Comparison of ENCODE assay signal across 8 cellular contexts in the genomic region with DNA sequence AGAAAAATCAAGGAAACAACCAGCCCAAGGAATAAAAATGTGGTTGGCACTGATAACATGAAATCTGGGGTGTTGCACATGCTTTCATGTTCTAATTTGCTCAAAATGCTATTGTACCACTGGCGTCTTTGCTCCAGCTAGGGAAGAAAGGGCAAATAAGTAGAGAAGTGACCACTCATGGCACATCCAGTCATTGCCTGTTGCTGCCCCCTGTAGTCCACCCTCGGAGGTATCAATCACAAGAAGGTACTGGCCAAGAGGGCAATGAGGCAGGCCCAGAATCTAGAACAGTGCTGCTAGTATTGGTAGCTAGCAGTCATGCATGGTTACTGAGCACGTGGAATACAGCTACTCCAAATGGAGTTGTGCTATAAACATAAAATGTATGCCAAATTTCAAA.
DNase-seq lines count a peak whose midpoint lies in the region; ATAC-seq and TF ChIP-seq lines count a peak whose summit lies in the region.

No MANE protein-coding gene starts in this region.

- H3K4me1 ChIP-seq in DND-41 (ENCODE audit: insufficient read depth, low read length), result peaks cover 5% of the 10 kb centered on the region; the same call in 1 of the 2 replicates
- H3K4me1 ChIP-seq in lower lobe of right lung, result peaks cover 7% of the 10 kb centered on the region
- H3K4me1 ChIP-seq in effector memory CD4-positive, alpha-beta T cell (ENCODE audit: control insufficient read depth, insufficient read depth, low read length, poor library complexity, severe bottlenecking), result no peaks in the 10 kb centered on the region

- H3K9me3 ChIP-seq in DND-41 (ENCODE audit: insufficient read depth, low read length, severe bottlenecking) (no peaks in the 10 kb centered on the region), WERI-Rb-1 (ENCODE audit: severe bottlenecking) (no peaks in the 10 kb centered on the region), lower lobe of right lung (no peaks in the 10 kb centered on the region)
- no peaks in the 10 kb centered on the region for H3K9me3 ChIP-seq in effector memory CD4-positive, alpha-beta T cell (ENCODE audit: control insufficient read depth, low read length)

- intact Hi-C loops in lower lobe of right lung (cut with DNase I), result no loop called here

- no peaks in the 10 kb centered on the region for H3K79me2 ChIP-seq in DND-41 (ENCODE audit: insufficient read depth, low read length)

- H3K4me2 ChIP-seq in DND-41 (ENCODE audit: insufficient read depth, low read length), result no peak overlapping the region

- ATAC-seq in DND-41 (ENCODE audit: insufficient read depth, low read depth) (peak; percentile 51; the same call in 1 of the 3 replicates), lower lobe of right lung (peak in 1 of 2 donors; percentile 58), GM19397 (IDR thresholded peaks at IDR 0.05; ENCODE audit: unreplicated experiment) (no peak), GM21423 (IDR thresholded peaks at IDR 0.05; ENCODE audit: unreplicated experiment) (no peak)

- no peak overlapping the region for H2AFZ ChIP-seq in DND-41 (ENCODE audit: low read depth, low read length)

- H4K20me1 ChIP-seq in DND-41 (ENCODE audit: insufficient read depth, low read length), result no peaks in the 10 kb centered on the region

- H3K27ac ChIP-seq in DND-41 (ENCODE audit: low read length) (no peak overlapping the region), WERI-Rb-1 (no peak overlapping the region), lower lobe of right lung (no peak overlapping the region)
- no peak overlapping the region for H3K27ac ChIP-seq in effector memory CD4-positive, alpha-beta T cell (ENCODE audit: insufficient read depth, low read length, poor library complexity, severe bottlenecking)

- in situ Hi-C loops in KBM-7 (cut with MboI; ENCODE audit: low pct_unique_long_range_greater_than_20kb, low sequenced_read_pairs), result no loop called here

- DNase-seq in DND-41, result peak; percentile 22
- DNase-seq in KBM-7, result peak; percentile 57
- DNase-seq in WERI-Rb-1, result peak; percentile 78
- DNase-seq in lower lobe of right lung, result no peak
- no peak for DNase-seq in D341Med (ENCODE audit: low spot score)
- no peak for DNase-seq in effector memory CD4-positive, alpha-beta T cell

- peaks cover 3% of the 10 kb centered on the region for H3K27me3 ChIP-seq in DND-41 (ENCODE audit: insufficient read depth, low read length, poor library complexity)
- no peaks in the 10 kb centered on the region for H3K27me3 ChIP-seq in WERI-Rb-1 (ENCODE audit: insufficient read depth, low read depth, severe bottlenecking)
- H3K27me3 ChIP-seq in lower lobe of right lung (ENCODE audit: low read depth), result no peaks in the 10 kb centered on the region
- no peaks in the 10 kb centered on the region for H3K27me3 ChIP-seq in effector memory CD4-positive, alpha-beta T cell (replicated peaks; ENCODE audit: control insufficient read depth, insufficient read depth, low read length, poor library complexity, severe bottlenecking)

- no peak overlapping the region for H3K4me3 ChIP-seq in DND-41 (ENCODE audit: low read depth in 1 of 2, low read length in 2 of 2)
- H3K4me3 ChIP-seq in WERI-Rb-1 (ENCODE audit: low read depth, low read length), result no peak overlapping the region
- no peak overlapping the region for H3K4me3 ChIP-seq in lower lobe of right lung
- H3K4me3 ChIP-seq in effector memory CD4-positive, alpha-beta T cell (ENCODE audit: insufficient read depth, low read depth, low read length, poor library complexity, severe bottlenecking), result no peak overlapping the region

- no peak overlapping the region for H3K9ac ChIP-seq in DND-41 (ENCODE audit: low read depth, low read length)

- TF ChIP-seq CTCF in DND-41 (IDR thresholded peaks at IDR 0.05; ENCODE audit: borderline replicate concordance, extremely low read depth, low read length, poor library complexity, severe bottlenecking) (peak; percentile 44), WERI-Rb-1 (IDR thresholded peaks at IDR 0.05; ENCODE audit: low read depth, low read length) (peak; percentile 70), lower lobe of right lung (IDR thresholded peaks at IDR 0.05) (peak; percentile 10)

- H3K36me3 ChIP-seq in DND-41 (ENCODE audit: insufficient read depth, low read length) (no peaks in the 10 kb centered on the region), WERI-Rb-1 (no peaks in the 10 kb centered on the region), lower lobe of right lung (no peaks in the 10 kb centered on the region)
- no peaks in the 10 kb centered on the region for H3K36me3 ChIP-seq in effector memory CD4-positive, alpha-beta T cell (ENCODE audit: control insufficient read depth, insufficient read depth, low read length)

Comparison
In these comparisons a context has a peak if more than half of its experiments do, and no peak if none do; other contexts are left out.
1. DNase-seq: peak in DND-41 (single experiment), KBM-7 (single experiment) and WERI-Rb-1 (single experiment); none in lower lobe of right lung (single experiment), D341Med (single experiment) and effector memory CD4-positive, alpha-beta T cell (0 of 3).
2. CTCF ChIP-seq: peak in every context shown above with its lines; median percentile 70 in WERI-Rb-1; 44 in DND-41; 10 in lower lobe of right lung.